In genomic region chr2:165010556-165010955, GRCh38 we compare ENCODE assay signal across 11 cellular contexts. TPM values are rescaled to one million over a fixed set of nuclear protein-coding genes. Genes with fewer than 3 reads are reported as not detected.
"Had no signal": no experiment of that assay in that cellular context is flagged by ENCODE, and none has a peak within 500 bp of the region (broad histone marks: within the 10 kb centered on the region; RNA-seq: fewer than 3 reads in every experiment).

No MANE protein-coding gene starts in this region.

- H3K4me3 ChIP-seq: GM23248, GM23338, HAP-1 had no signal

- H3K9me3 ChIP-seq: HAP-1 had no signal

- DNase-seq: GM23248, GOT3, H9, HCEC 1CT, HFFc6 had no signal

- H3K27ac ChIP-seq: GM23248 had no signal

- H3K4me1 ChIP-seq: HAP-1 had no signal

- H3K27ac Mint-ChIP-seq: GM23338, H9, HFFc6 had no signal

- FAIRE-seq: H1, H54 had no signal

- ATAC-seq: HCT116 had no signal

- H3K4me3 Mint-ChIP-seq: GM23338, H9, HFFc6 had no signal

- H3K36me3 ChIP-seq: HAP-1 had no signal

- H3K9ac ChIP-seq: GM23248 had no signal

- H3K4me2 ChIP-seq: GM23338 had no signal

- H3K9me3 Mint-ChIP-seq: GM23338, H9, HFFc6 had no signal

- H2AFZ ChIP-seq: GM23248, GM23338 had no signal

RNA-seq across cellular contexts. Expression of gene SLC38A11, which starts 55.2 kb away (rescaled TPM):
- total RNA-seq: GM23248, GM23338, H1, H4, H9 had no signal
- polyA plus RNA-seq: GM23248, GM23338, H1 had no signal
